ENCODE assay signal across 11 cellular contexts in genomic region chrY:7041983-7042382, GRCh38.
"Had no signal": no experiment of that assay in that cellular context is flagged by ENCODE, and none has a peak within 500 bp of the region (broad histone marks: within the 10 kb centered on the region; RNA-seq: fewer than 3 reads in every experiment).

No MANE protein-coding gene starts in this region.

- ATAC-seq: GM23338, HCT116 had no signal

- H3K27ac Mint-ChIP-seq: GM23338, H9, HFFc6 had no signal

- H3K4me1 ChIP-seq: HAP-1 had no signal

- H3K4me3 ChIP-seq: GM23248, GM23338, HAP-1 had no signal

- FAIRE-seq: H1, H54 had no signal

- H3K9me3 ChIP-seq: HAP-1 had no signal

- DNase-seq: GM23248, GOT3, H7, H9, HCEC 1CT, HFFc6 had no signal

- H3K36me3 ChIP-seq: HAP-1 had no signal

- H3K4me3 Mint-ChIP-seq: GM23338, H9, HFFc6 had no signal

- H3K4me1 Mint-ChIP-seq: H9 had no signal

- H3K27ac ChIP-seq: GM23248 had no signal

- H2AFZ ChIP-seq: GM23248, GM23338 had no signal

- H3K9ac ChIP-seq: GM23248 had no signal

- H3K4me2 ChIP-seq: GM23338 had no signal

- H3K9me3 Mint-ChIP-seq: GM23338, H9, HFFc6 had no signal
